In genomic region chr4:26863512-26863911, GRCh38 we compare ENCODE assay signal across 10 cellular contexts. TPM values are rescaled to one million over a fixed set of nuclear protein-coding genes. Genes with fewer than 3 reads are reported as not detected.
DNase-seq lines count a peak whose midpoint lies in the region; ATAC-seq and TF ChIP-seq lines count a peak whose summit lies in the region.
"Had no signal": no experiment of that assay in that cellular context is flagged by ENCODE, and none has a peak within 500 bp of the region (broad histone marks: within the 10 kb centered on the region; RNA-seq: fewer than 3 reads in every experiment).

No MANE protein-coding gene starts in this region.

- H3K27ac ChIP-seq in psoas muscle = no peak overlapping the region

- H3K9me3 ChIP-seq in endocrine pancreas (ENCODE audit: control insufficient read depth, low read length) (no peaks in the 10 kb centered on the region), psoas muscle (no peaks in the 10 kb centered on the region)

- intact Hi-C loops in psoas muscle (cut with DNase I) = loop anchor here in 1 of 2 donors (5.0 to 10.0 kb wide), 2 partner anchors 121 to 281 kb away; partner anchors contain the start of gene TBC1D19

- H3K4me1 Mint-ChIP-seq in T-helper 2 cell treated with Interferon-gamma antibody and Interleukin-4, amounts not matched to agents 5 μg/mL and 100 μg/mL, for 36 hours (ENCODE audit: low read depth) = peaks cover 55% of the 10 kb centered on the region

- no peak for DNase-seq in T-helper 2 cell treated with Interferon-gamma antibody and Interleukin-4, amounts not matched to agents 5 μg/mL and 100 μg/mL, for 36 hours (ENCODE audit: low spot score)
- DNase-seq in T-helper 2 cell (no peak), NCI-H526 treated with DMSO at 0.1 percent for 48 hours (lab: John Stamatoyannopoulos, UW) (peak; percentile 39), psoas muscle (no peak), NCI-H2171 (lab: John Stamatoyannopoulos, UW) (no peak), SIG-M5 treated with dmso at 0.1 percent for 504 hours (lab: John Stamatoyannopoulos, UW; ENCODE audit: unreplicated experiment) (no peak)
- DNase-seq: head of caudate nucleus, NCI-H2081 treated with DMSO at 0.1 percent for 48 hours had no signal

- H3K36me3 Mint-ChIP-seq in T-helper 2 cell treated with Interferon-gamma antibody and Interleukin-4, amounts not matched to agents 5 μg/mL and 100 μg/mL, for 36 hours (ENCODE audit: low read depth) = peaks cover 7% of the 10 kb centered on the region

- 62 to 74% (median 71%) methylated on average over 5 of the region's 5 CpGs for WGBS in psoas muscle, 3 donors

- H3K27me3 Mint-ChIP-seq in T-helper 2 cell treated with Interferon-gamma antibody and Interleukin-4, amounts not matched to agents 5 μg/mL and 100 μg/mL, for 36 hours (ENCODE audit: low read depth) = no peaks in the 10 kb centered on the region

- H3K4me1 ChIP-seq in endocrine pancreas (ENCODE audit: control insufficient read depth, insufficient read depth, low read length) (peaks cover 41% of the 10 kb centered on the region), psoas muscle (peaks cover 55% of the 10 kb centered on the region)

- TF ChIP-seq CTCF in psoas muscle (IDR thresholded peaks at IDR 0.05) = no peak

- no peak overlapping the region for H3K27ac Mint-ChIP-seq in T-helper 2 cell treated with Interferon-gamma antibody and Interleukin-4, amounts not matched to agents 5 μg/mL and 100 μg/mL, for 36 hours

- peak overlapping the region; percentile 58 for H3K4me3 Mint-ChIP-seq in T-helper 2 cell treated with Interferon-gamma antibody and Interleukin-4, amounts not matched to agents 5 μg/mL and 100 μg/mL, for 36 hours

- H3K27me3 ChIP-seq in endocrine pancreas (ENCODE audit: control insufficient read depth, insufficient read depth, low read length) (no peaks in the 10 kb centered on the region), psoas muscle (ENCODE audit: insufficient read depth in 3 of 3, low read length in 2 of 3) (no peaks in the 10 kb centered on the region)

- H3K4me3 ChIP-seq in endocrine pancreas (ENCODE audit: control insufficient read depth, insufficient read depth, low read length) (peak overlapping the region; percentile 97), psoas muscle (peak overlapping the region; percentile 94)

- H3K36me3 ChIP-seq in endocrine pancreas (ENCODE audit: control insufficient read depth, insufficient read depth, low read length) (no peaks in the 10 kb centered on the region), psoas muscle (ENCODE audit: insufficient read depth in 1 of 2, low read depth in 1 of 2) (no peaks in the 10 kb centered on the region)

- H3K9me3 Mint-ChIP-seq in T-helper 2 cell treated with Interferon-gamma antibody and Interleukin-4, amounts not matched to agents 5 μg/mL and 100 μg/mL, for 36 hours = no peaks in the 10 kb centered on the region

- H3K9ac ChIP-seq in endocrine pancreas (ENCODE audit: control insufficient read depth, insufficient read depth, low read length) = no peak overlapping the region

- no peak for ATAC-seq in psoas muscle
- no peak for ATAC-seq in HG03432 (IDR thresholded peaks at IDR 0.05; ENCODE audit: unreplicated experiment)

RNA-seq across cellular contexts. Expression of gene STIM2, which starts 2.9 kb away (rescaled TPM):
- total RNA-seq in psoas muscle = 1 to 10 TPM; 4.9 to 8.4 (median 5.9) TPM
- polyA plus RNA-seq in psoas muscle = 1 to 10 TPM; 2.4 to 4.7 (median 4.0) TPM
